8 cellular contexts compared by ENCODE assay signal in genomic region chr17:38453951-38454421, GRCh38. TPM values are rescaled to one million over a fixed set of nuclear protein-coding genes. Genes with fewer than 3 reads are reported as not detected.
A peak's percentile ranks its signal among the peaks of the same experiment; 100 is the strongest.
DNase-seq lines count a peak whose midpoint lies in the region; ATAC-seq, FAIRE-seq and TF ChIP-seq lines count a peak whose summit lies in the region.

No MANE protein-coding gene starts in this region.

- peak; percentile 66 for DNase-seq in HT1080 (ENCODE audit: low read depth)
- peak in 2 of 3 donors; percentile 54 to 70 for DNase-seq in right cardiac atrium
- DNase-seq in suprapubic skin (ENCODE audit: low spot score in 2 of 2), result peak in 1 of 2 donors; percentile 82
- DNase-seq in SIG-M5 treated with dmso at 0.1 percent for 504 hours (lab: John Stamatoyannopoulos, UW; ENCODE audit: unreplicated experiment), result no peak
- DNase-seq in small intestine, result no peak
- no peak for DNase-seq in DMS153 treated with DMSO at 0.1 percent for 48 hours (lab: John Stamatoyannopoulos, UW; ENCODE audit: unreplicated experiment)

- TF ChIP-seq POLR2A in suprapubic skin (IDR thresholded peaks at IDR 0.05), result no peak

- TF ChIP-seq CTCF in WI38 (IDR thresholded peaks at IDR 0.05; ENCODE audit: low read depth, low read length) (no peak), suprapubic skin (IDR thresholded peaks at IDR 0.05) (no peak)

- H3K9me3 ChIP-seq in right cardiac atrium (ENCODE audit: control insufficient read depth, low read length) (no peaks in the 10 kb centered on the region), suprapubic skin (no peaks in the 10 kb centered on the region), small intestine (ENCODE audit: control insufficient read depth, low read depth) (no peaks in the 10 kb centered on the region)

- peaks cover 12% of the 10 kb centered on the region for H3K36me3 ChIP-seq in suprapubic skin
- H3K36me3 ChIP-seq in small intestine (ENCODE audit: control insufficient read depth in 2 of 2, insufficient read depth in 2 of 2, low read length in 2 of 2), result no peaks in the 10 kb centered on the region

- WGBS in right cardiac atrium, result 2% methylated on average over 44 of the region's 44 CpGs
- 0% methylated on average over 2 of the region's 44 CpGs for WGBS in suprapubic skin
- 2 to 3% (median 3%) methylated on average over 22 to 44 of the region's 44 CpGs for WGBS in small intestine, 3 donors

- no peak for FAIRE-seq in small intestine (lab: Jason Lieb, UNC)

- intact Hi-C loops in right cardiac atrium (cut with DNase I), result no loop called here

- TF ChIP-seq EP300 in suprapubic skin (IDR thresholded peaks at IDR 0.05), result no peak

- H3K27ac ChIP-seq in right cardiac atrium (ENCODE audit: low read length) (peak overlapping the region; percentile 95), suprapubic skin (peak overlapping the region; percentile 73), small intestine (ENCODE audit: low read depth in 1 of 2, low read length in 1 of 2) (peak overlapping the region in 1 of 2 donors; percentile 65)

- peak in 1 of 2 donors; percentile 0 for ATAC-seq in right cardiac atrium
- no peak for ATAC-seq in HG02938 (IDR thresholded peaks at IDR 0.05; ENCODE audit: unreplicated experiment)

- H3K27me3 ChIP-seq in right cardiac atrium (ENCODE audit: control insufficient read depth, insufficient read depth) (no peaks in the 10 kb centered on the region), suprapubic skin (no peaks in the 10 kb centered on the region), small intestine (ENCODE audit: control insufficient read depth in 2 of 2, insufficient read depth in 2 of 2, low read length in 2 of 2) (peaks cover 2 to 10% of the 10 kb centered on the region in 2 donors)

- H3K4me3 ChIP-seq in WI38 (ENCODE audit: low read depth, low read length) (peak overlapping the region; percentile 79), right cardiac atrium (ENCODE audit: low read length) (peak overlapping the region; percentile 75), suprapubic skin (peak overlapping the region; percentile 60), small intestine (ENCODE audit: low read depth in 1 of 2, low read length in 2 of 2) (peak overlapping the region in 1 of 2 donors; percentile 27)

- H3K4me1 ChIP-seq in right cardiac atrium (ENCODE audit: control insufficient read depth, insufficient read depth, low read length) (peaks cover 25% of the 10 kb centered on the region), suprapubic skin (peaks cover 75% of the 10 kb centered on the region), small intestine (ENCODE audit: control insufficient read depth in 2 of 2, insufficient read depth in 1 of 2, low read depth in 1 of 2, low read length in 1 of 2) (no peaks in the 10 kb centered on the region)

RNA-seq across cellular contexts. Expression of gene ARHGAP23, which starts 25.7 kb away (rescaled TPM):
- 21.7 and 40.0 TPM in 2 replicates for total RNA-seq in HT1080 (2014; rRNA removed; shearing (Covaris generic))
- polyA plus RNA-seq in HT1080 (2015; cell fraction: cytosol; rRNA removed), result 40.7 and 43.9 TPM in 2 replicates
- polyA plus RNA-seq in HT1080 (2015; cell fraction: nucleus; rRNA removed), result 58.4 and 73.2 TPM in 2 replicates
- total RNA-seq in right cardiac atrium (10 to 100 TPM; 61.8 to 96.9 (median 77.4) TPM), suprapubic skin (100 to 1,000 TPM in 3 of 4 donors, 10 to 100 TPM in 1; 94.8 to 149 (median 121) TPM)
- polyA plus RNA-seq in right cardiac atrium (40.7 TPM), small intestine (10 to 100 TPM in 1 of 3 donors, 1 to 10 TPM in 1, under 1 TPM in 1; 0.89 to 10.4 (median 1.1) TPM)

Comparison
In these comparisons a context has a peak if more than half of its experiments do, and no peak if none do; other contexts are left out.
1. DNase-seq: peak in HT1080 (single experiment) and right cardiac atrium (2 of 3); none in SIG-M5 treated with dmso at 0.1 percent for 504 hours (single experiment), small intestine (single experiment) and DMS153 treated with DMSO at 0.1 percent for 48 hours (single experiment).